In the genomic region with DNA sequence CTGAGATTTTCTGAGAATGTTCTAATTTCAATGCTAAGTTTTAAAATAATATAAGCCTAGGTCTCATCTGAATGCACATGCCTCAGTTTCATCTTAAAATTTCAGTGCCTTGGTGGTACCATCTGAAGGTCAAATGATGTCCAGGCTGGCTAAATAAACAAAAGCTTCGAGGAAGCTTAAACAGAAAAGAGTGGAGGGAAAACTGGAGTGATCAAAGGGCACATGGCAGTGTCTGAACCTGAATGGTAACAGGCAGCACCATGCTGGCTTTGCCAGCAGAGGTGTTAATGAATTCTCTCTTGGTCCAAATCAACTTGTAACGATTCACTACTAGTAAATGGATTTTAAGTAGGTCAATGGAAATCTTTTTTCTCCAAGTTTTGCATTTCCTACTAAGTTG, we compare ENCODE assay signal across 8 cellular contexts.
"Had no signal": no experiment of that assay in that cellular context is flagged by ENCODE, and none has a peak within 500 bp of the region (broad histone marks: within the 10 kb centered on the region; RNA-seq: fewer than 3 reads in every experiment).

No MANE protein-coding gene starts in this region.

- H3K27ac ChIP-seq: HL-60 had no signal

- FAIRE-seq: H54, K562 had no signal

- ATAC-seq: K562 had no signal

- H3K27ac Mint-ChIP-seq: H9 had no signal

- DNase-seq: GOT3, H9, HCEC 1CT, IMR-90, KG1 had no signal

- H3K4me3 ChIP-seq: K562 had no signal

- H3K4me3 Mint-ChIP-seq: H9 had no signal

- H3K9me3 Mint-ChIP-seq: H9 had no signal
